Comparison of ENCODE assay signal across 14 cellular contexts in the genomic region with DNA sequence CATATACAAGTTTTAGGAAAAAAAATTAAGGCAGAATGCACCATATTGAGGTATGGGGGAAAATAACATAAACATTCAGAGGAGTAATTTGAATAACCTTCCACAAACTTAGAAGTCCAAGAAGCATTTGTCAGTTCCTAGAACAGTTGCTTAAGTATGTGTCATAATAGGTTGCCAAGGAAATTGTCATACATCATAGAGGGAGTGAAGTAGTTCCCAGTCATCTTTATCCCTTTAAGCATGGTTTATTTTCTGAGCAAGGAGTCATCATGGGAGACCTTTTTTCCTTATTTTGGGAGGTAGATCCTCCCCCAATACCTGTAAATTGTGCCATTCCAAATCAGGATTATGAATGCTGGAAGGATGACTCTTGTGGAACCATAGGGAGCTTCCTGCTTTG. TPM values are rescaled to one million over a fixed set of nuclear protein-coding genes. Genes with fewer than 3 reads are reported as not detected.
DNase-seq lines count a peak whose midpoint lies in the region; ATAC-seq and TF ChIP-seq lines count a peak whose summit lies in the region.
"Had no signal": no experiment of that assay in that cellular context is flagged by ENCODE, and none has a peak within 500 bp of the region (broad histone marks: within the 10 kb centered on the region; RNA-seq: fewer than 3 reads in every experiment).

A gene with protein sequence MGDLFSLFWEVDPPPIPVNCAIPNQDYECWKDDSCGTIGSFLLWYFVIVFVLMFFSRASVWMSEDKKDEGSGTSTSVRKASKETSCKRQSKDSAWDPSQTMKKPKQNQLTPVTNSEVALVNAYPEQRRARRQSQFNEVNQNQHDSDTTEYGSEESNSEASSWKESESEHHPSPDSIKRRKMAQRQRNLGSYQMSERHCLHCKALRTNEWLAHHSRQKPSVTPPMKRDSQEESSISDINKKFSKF (plus strand): TSS at position 219 of the 400 bp plus-strand sequence. CDS start 51 bp downstream, at position 270.

- H3F3A ChIP-seq in SK-N-SH (replicated peaks; ENCODE audit: insufficient read depth) (peaks cover 30% of the 10 kb centered on the region), smooth muscle cell (ENCODE audit: low read depth) (peaks cover 14% of the 10 kb centered on the region)

- CTCF ChIA-PET in SK-N-SH (lab: Yijun Ruan, JAX) (interaction anchor here (1.1 to 2.9 kb wide), 2 partner anchors 136 to 231 kb away, joined by 3 to 10 read pairs; no protein-coding TSS in a partner anchor), Panc1 (lab: Charles Lee) (no interaction called here), WTC11 (lab: Charles Lee) (no interaction called here)

- H3K79me2 ChIP-seq in SK-N-SH (ENCODE audit: insufficient read depth) (peaks cover 15% of the 10 kb centered on the region; the same call in 1 of the 2 replicates), smooth muscle cell (ENCODE audit: low read depth) (peaks cover 8% of the 10 kb centered on the region)

- no peak for ATAC-seq in SK-N-SH treated with all-trans-retinoic acid at 6 μM for 48 hours
- ATAC-seq in Panc1 = no peak
- ATAC-seq in WTC11 = no peak
- ATAC-seq: A549, lower lobe of right lung had no signal

- in situ Hi-C loops in Panc1 (cut with HindIII; ENCODE audit: low pct_unique_long_range_greater_than_20kb, low sequenced_read_pairs) = no loop called here

- H3K4me3 ChIP-seq in SK-N-SH (ENCODE audit: low read depth in 2 of 2, low read length in 1 of 2) (no peak within 1 kb of the TSS), Panc1 (ENCODE audit: low read depth in 2 of 2, low read length in 2 of 2) (no peak within 1 kb of the TSS), smooth muscle cell (no peak within 1 kb of the TSS)
- H3K4me3 ChIP-seq: A549, ascending aorta, esophagus muscularis mucosa, lower lobe of right lung, sigmoid colon had no signal

- POLR2A ChIA-PET in SK-N-SH (lab: Yijun Ruan, JAX) (no interaction called here), Panc1 (lab: Charles Lee) (no interaction called here), WTC11 (lab: Charles Lee) (no interaction called here)

- H3K4me2 ChIP-seq in SK-N-SH (no peak within 1 kb of the TSS), smooth muscle cell (peak within 1 kb of the TSS; percentile 49)
- H3K4me2 ChIP-seq: A549 had no signal

- 0 out of 2 replicates have a peak, but pooled peaks cover 3% of the 10 kb centered on the region for H3K4me1 Mint-ChIP-seq in WTC11

- H3K9me3 ChIP-seq in SK-N-SH (no peaks in the 10 kb centered on the region), Panc1 (ENCODE audit: control insufficient read depth, insufficient read depth, low read depth, low read length) (no peaks in the 10 kb centered on the region), smooth muscle cell (replicated peaks; ENCODE audit: low read depth) (no peaks in the 10 kb centered on the region)
- H3K9me3 ChIP-seq: A549, ascending aorta, esophagus muscularis mucosa, lower lobe of right lung, sigmoid colon had no signal

- intact Hi-C loops in Panc1 (cut with micrococcal nuclease; ENCODE audit: unreplicated experiment) = no loop called here

- DNase-seq in SK-N-SH = no peak
- peak; percentile 8 for DNase-seq in Panc1 (ENCODE audit: low read depth, low spot score)
- DNase-seq in fibroblast of peridontal ligament (ENCODE audit: extremely low read depth) = peak; percentile 81
- no peak for DNase-seq in smooth muscle cell (lab: John Stamatoyannopoulos, UW; ENCODE audit: unreplicated experiment)
- no peak for DNase-seq in epidermal melanocyte (ENCODE audit: insufficient read length, low spot score)
- no peak for DNase-seq in WTC11 (ENCODE audit: low spot score)
- no peak for DNase-seq in activated CD4-positive, alpha-beta T cell treated with anti-CD3 and anti-CD28 coated beads for 4 hours
- DNase-seq: lower lobe of right lung, NCI-H1436 treated with DMSO at 0.1 percent for 48 hours, sigmoid colon had no signal

- no peaks in the 10 kb centered on the region for H3K27me3 Mint-ChIP-seq in WTC11 (ENCODE audit: low read depth)

- no peaks in the 10 kb centered on the region for H3K9me3 Mint-ChIP-seq in WTC11

- H2AFZ ChIP-seq in SK-N-SH (ENCODE audit: low read depth) (peak within 1 kb of the TSS; percentile 65), smooth muscle cell (ENCODE audit: low read depth) (peak within 1 kb of the TSS; percentile 43)

- no peak for TF ChIP-seq RAD21 in SK-N-SH (IDR thresholded peaks at IDR 0.05; ENCODE audit: low read length)

- peaks cover 9% of the 10 kb centered on the region for H3K36me3 Mint-ChIP-seq in WTC11

- H3K4me1 ChIP-seq in SK-N-SH (ENCODE audit: control insufficient read depth in 1 of 2, insufficient read depth in 2 of 2, low read depth in 1 of 2, low read length in 1 of 2) (peaks cover 0 to 8% of the 10 kb centered on the region in 2 experiments; a peak in 2 of 4 replicates), Panc1 (ENCODE audit: control insufficient read depth, insufficient read depth, low read length) (0 out of 2 replicates have a peak, but pooled peaks cover 6% of the 10 kb centered on the region), smooth muscle cell (ENCODE audit: low read depth) (peaks cover 17% of the 10 kb centered on the region)

- H4K20me1 ChIP-seq in SK-N-SH (ENCODE audit: insufficient read depth) = no peaks in the 10 kb centered on the region
- no peaks in the 10 kb centered on the region for H4K20me1 ChIP-seq in smooth muscle cell (ENCODE audit: low read depth)

- no peaks in the 10 kb centered on the region for H3K27me3 ChIP-seq in SK-N-SH (ENCODE audit: insufficient read depth)
- H3K27me3 ChIP-seq in Panc1 (ENCODE audit: control insufficient read depth, insufficient read depth, low read length) = no peaks in the 10 kb centered on the region
- H3K27me3 ChIP-seq in smooth muscle cell (ENCODE audit: low read depth) = no peaks in the 10 kb centered on the region
- H3K27me3 ChIP-seq: ascending aorta, sigmoid colon had no signal

- H3K27ac ChIP-seq in SK-N-SH (ENCODE audit: low read depth in 2 of 2, low read length in 1 of 2) = peak within 1 kb of the TSS in 1 of 2 experiments; percentile 30; a peak in 1 of 4 replicates
- no peak within 1 kb of the TSS for H3K27ac ChIP-seq in Panc1 (ENCODE audit: low read length)
- H3K27ac ChIP-seq in smooth muscle cell (ENCODE audit: low read depth) = peak within 1 kb of the TSS; percentile 78
- H3K27ac ChIP-seq: ascending aorta, esophagus muscularis mucosa, lower lobe of right lung, sigmoid colon had no signal

- TF ChIP-seq CTCF in SK-N-SH (IDR thresholded peaks at IDR 0.05) (no peak), Panc1 (IDR thresholded peaks at IDR 0.05) (no peak), smooth muscle cell (IDR thresholded peaks at IDR 0.05; ENCODE audit: borderline replicate concordance, insufficient read depth, poor library complexity, severe bottlenecking) (no peak), WTC11 (IDR thresholded peaks at IDR 0.05) (no peak)

- H3K27ac Mint-ChIP-seq in WTC11 = no peak within 1 kb of the TSS

- TF ChIP-seq EP300 in SK-N-SH (IDR thresholded peaks at IDR 0.05; ENCODE audit: borderline replicate concordance in 1 of 2, low read depth in 1 of 2, low read length in 1 of 2) = no peak

- H3K9me2 ChIP-seq in SK-N-SH = no peaks in the 10 kb centered on the region

- no TSS peak for BruUV-seq in Panc1 (replicated peaks; lab: Mats Ljungman, UMichigan)

- H3K9ac ChIP-seq in SK-N-SH (no peak within 1 kb of the TSS), smooth muscle cell (ENCODE audit: low read depth) (peak within 1 kb of the TSS; percentile 17)

- H3K36me3 ChIP-seq in SK-N-SH (replicated peaks in 1 of 2; ENCODE audit: control insufficient read depth in 1 of 2, insufficient read depth in 2 of 2, low read length in 1 of 2) (peaks cover 9 to 11% of the 10 kb centered on the region in 2 experiments), Panc1 (ENCODE audit: control insufficient read depth, insufficient read depth, low read length) (peaks cover 3% of the 10 kb centered on the region; the same call in 1 of the 2 replicates), smooth muscle cell (ENCODE audit: low read depth) (no peaks in the 10 kb centered on the region)

- no peak within 1 kb of the TSS for H3K4me3 Mint-ChIP-seq in WTC11

TF ChIP-seq in SK-N-SH treated with all-trans-retinoic acid at 6 μM for 48 hours, 23 proteins besides CTCF, POLR2A, EP300 and RAD21 (continues in another document):
- TF ChIP-seq, protein P1, sequence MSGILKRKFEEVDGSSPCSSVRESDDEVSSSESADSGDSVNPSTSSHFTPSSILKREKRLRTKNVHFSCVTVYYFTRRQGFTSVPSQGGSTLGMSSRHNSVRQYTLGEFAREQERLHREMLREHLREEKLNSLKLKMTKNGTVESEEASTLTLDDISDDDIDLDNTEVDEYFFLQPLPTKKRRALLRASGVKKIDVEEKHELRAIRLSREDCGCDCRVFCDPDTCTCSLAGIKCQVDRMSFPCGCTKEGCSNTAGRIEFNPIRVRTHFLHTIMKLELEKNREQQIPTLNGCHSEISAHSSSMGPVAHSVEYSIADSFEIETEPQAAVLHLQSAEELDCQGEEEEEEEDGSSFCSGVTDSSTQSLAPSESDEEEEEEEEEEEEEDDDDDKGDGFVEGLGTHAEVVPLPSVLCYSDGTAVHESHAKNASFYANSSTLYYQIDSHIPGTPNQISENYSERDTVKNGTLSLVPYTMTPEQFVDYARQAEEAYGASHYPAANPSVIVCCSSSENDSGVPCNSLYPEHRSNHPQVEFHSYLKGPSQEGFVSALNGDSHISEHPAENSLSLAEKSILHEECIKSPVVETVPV (CRISPR knock-in tag; IDR thresholded peaks at IDR 0.05) = no peak

RNA-seq across cellular contexts. Expression of the gene that starts here (rescaled TPM):
- polyA plus RNA-seq in SK-N-SH (2012; rRNA removed) = not detected in 2 replicates
- 0.03 and 0.05 TPM in 2 replicates for polyA plus RNA-seq in SK-N-SH (2012; cell fraction: cytosol; rRNA removed)
- not detected in 2 replicates for polyA plus RNA-seq in SK-N-SH (2012; cell fraction: nucleus; rRNA removed)
- not detected for total RNA-seq in Panc1 (2021; ENCODE audit: unreplicated experiment)
- not detected for polyA plus RNA-seq in Panc1 (2012; ENCODE audit: insufficient read length)
- not detected in 2 replicates for total RNA-seq in smooth muscle cell
- not detected in 2 replicates for polyA plus RNA-seq in smooth muscle cell
- total RNA-seq in WTC11 (2021) = not detected in 3 replicates
- total RNA-seq: ascending aorta, esophagus muscularis mucosa, lower lobe of right lung, sigmoid colon had no signal
- polyA plus RNA-seq: A549, sigmoid colon had no signal

Comparison
In these comparisons a context has a peak if more than half of its experiments do, and no peak if none do; other contexts are left out.
1. Peak in DNase-seq in Panc1; RNA of the gene not detected or under 1 TPM.